Comparison of ENCODE assay signal across 15 cellular contexts in genomic region chr2:220334871-220335590, GRCh38.
"Had no signal": no experiment of that assay in that cellular context is flagged by ENCODE, and none has a peak within 500 bp of the region (broad histone marks: within the 10 kb centered on the region; RNA-seq: fewer than 3 reads in every experiment).

No MANE protein-coding gene starts in this region.

- H3K36me3 ChIP-seq: left ventricle myocardium inferior, ovary, sigmoid colon, spleen, tibial artery had no signal

- DNase-seq: activated CD4-positive, alpha-beta memory T cell treated with anti-CD3 and anti-CD28 coated beads for 36 hours; activated CD4-positive, alpha-beta T cell treated with anti-CD3 and anti-CD28 coated beads for 4 hours; activated gamma-delta T cell treated with Interleukin-2 at 50 U/mL for 16 hours; activated T-cell treated with anti-CD3 and anti-CD28 coated beads for 4 hours; amniotic stem cell; dorsolateral prefrontal cortex; endodermal cell; left ventricle myocardium inferior; naive B cell; ovary; sigmoid colon; spleen; stimulated activated naive CD4-positive, alpha-beta T cell; tibial artery had no signal

- H3K27me3 ChIP-seq: dorsolateral prefrontal cortex, ovary, sigmoid colon, spleen, tibial artery had no signal

- H3K27ac ChIP-seq: dorsolateral prefrontal cortex, left ventricle myocardium inferior, ovary, sigmoid colon, spleen, tibial artery had no signal

- H3K4me3 ChIP-seq: dorsolateral prefrontal cortex, left ventricle myocardium inferior, ovary, sigmoid colon, spleen, tibial artery had no signal

- H3K9me3 ChIP-seq: ovary had no signal

- ATAC-seq: WTC11 had no signal

- H3K4me1 ChIP-seq: sigmoid colon, spleen, tibial artery had no signal
